Comparison of ENCODE assay signal across 27 cellular contexts in the genomic region with DNA sequence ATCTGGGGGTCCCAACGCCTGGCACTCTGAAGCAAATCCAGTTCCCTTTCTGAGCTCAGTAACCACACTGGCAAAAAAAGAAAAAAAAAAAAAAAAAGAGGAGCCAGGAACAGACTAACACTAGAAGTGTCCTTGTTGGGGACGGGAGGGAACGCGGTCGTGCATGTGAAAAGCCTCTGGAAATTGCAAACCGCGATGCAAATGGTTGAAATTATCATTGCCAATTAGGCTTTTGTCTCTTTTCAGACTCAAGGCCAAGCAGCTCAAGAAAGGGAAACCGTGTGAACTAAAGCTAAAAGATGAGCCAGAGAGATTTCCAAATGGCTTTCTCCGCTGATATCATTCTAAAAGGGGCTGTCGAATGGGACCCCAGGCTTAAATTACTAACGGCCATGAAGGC. TPM values are rescaled to one million over a fixed set of nuclear protein-coding genes. Genes with fewer than 3 reads are reported as not detected.
DNase-seq lines count a peak whose midpoint lies in the region; ATAC-seq and TF ChIP-seq lines count a peak whose summit lies in the region.
"Had no signal": no experiment of that assay in that cellular context is flagged by ENCODE, and none has a peak within 500 bp of the region (broad histone marks: within the 10 kb centered on the region; RNA-seq: fewer than 3 reads in every experiment).

No MANE protein-coding gene starts in this region.

- in situ Hi-C loops in HAP-1 (cut with MboI; ENCODE audit: low sequenced_read_pairs) = no loop called here

- H3K9me3 Mint-ChIP-seq in GM23338 = peaks cover 9% of the 10 kb centered on the region
- peaks cover 4% of the 10 kb centered on the region for H3K9me3 Mint-ChIP-seq in glutamatergic neuron (ENCODE audit: unreplicated experiment)
- no peaks in the 10 kb centered on the region for H3K9me3 Mint-ChIP-seq in neural progenitor cell
- H3K9me3 Mint-ChIP-seq: activated CD4-positive, alpha-beta memory T cell treated with anti-CD3 and anti-CD28 coated beads, Interleukin-2, amount 10 ng/mL, durations not matched to agents 7 days and 5 days; activated naive CD4-positive, alpha-beta T cell treated with anti-CD3 and anti-CD28 coated beads for 36 hours; central memory CD8-positive, alpha-beta T cell; memory B cell had no signal

- no peaks in the 10 kb centered on the region; the same call in 1 of the 2 replicates for H4K20me1 ChIP-seq in GM23338 (replicated peaks; ENCODE audit: insufficient read depth)
- no peaks in the 10 kb centered on the region for H4K20me1 ChIP-seq in MM.1S (ENCODE audit: insufficient read depth, low read length)
- peaks cover 15% of the 10 kb centered on the region for H4K20me1 ChIP-seq in neural progenitor cell (ENCODE audit: low read depth)

- H2AFZ ChIP-seq in GM23338 (peak overlapping the region; percentile 57), MM.1S (ENCODE audit: low read length) (no peak overlapping the region), neural progenitor cell (replicated peaks) (peak overlapping the region; percentile 65)

- peaks cover 17% of the 10 kb centered on the region for H3K36me3 Mint-ChIP-seq in GM23338 (ENCODE audit: low read depth)
- peaks cover 5% of the 10 kb centered on the region for H3K36me3 Mint-ChIP-seq in glutamatergic neuron (ENCODE audit: unreplicated experiment)
- peaks cover 28% of the 10 kb centered on the region for H3K36me3 Mint-ChIP-seq in neural progenitor cell
- H3K36me3 Mint-ChIP-seq: memory B cell had no signal

- H3K9me2 ChIP-seq in GM23338 (ENCODE audit: insufficient read depth) = 0 out of 2 replicates have a peak, but pooled peaks cover 3% of the 10 kb centered on the region
- no peaks in the 10 kb centered on the region for H3K9me2 ChIP-seq in MM.1S (replicated peaks; ENCODE audit: insufficient read depth, low read length)

- intact Hi-C loops in prostate gland (cut with DNase I) = no loop called here

- H3K27me3 Mint-ChIP-seq in GM23338 (ENCODE audit: insufficient read depth, low read depth, poor library complexity) (peaks cover 5% of the 10 kb centered on the region), glutamatergic neuron (ENCODE audit: unreplicated experiment) (peaks cover 10% of the 10 kb centered on the region), neural progenitor cell (ENCODE audit: insufficient read depth, low read depth) (peaks cover 18% of the 10 kb centered on the region)

- H3K4me3 ChIP-seq in GM23338 (peak overlapping the region; percentile 43), MM.1S (ENCODE audit: low read length) (no peak overlapping the region), neural progenitor cell (peak overlapping the region; percentile 37), HAP-1 (no peak overlapping the region), prostate gland (no peak overlapping the region)
- H3K4me3 ChIP-seq: right lobe of liver, thyroid gland, vagina had no signal

- H3K4me2 ChIP-seq in GM23338 = peak overlapping the region; percentile 65
- H3K4me2 ChIP-seq in MM.1S (ENCODE audit: low read depth, low read length) = peak overlapping the region; percentile 50; the same call in 1 of the 2 replicates
- H3K4me2 ChIP-seq in neural progenitor cell = peak overlapping the region; percentile 71
- H3K4me2 ChIP-seq: KMS-11 had no signal

- peak overlapping the region; percentile 66 for H3K4me3 Mint-ChIP-seq in GM23338
- H3K4me3 Mint-ChIP-seq in glutamatergic neuron (ENCODE audit: unreplicated experiment) = peak overlapping the region; percentile 76
- peak overlapping the region; percentile 74 for H3K4me3 Mint-ChIP-seq in neural progenitor cell
- H3K4me3 Mint-ChIP-seq: activated CD4-positive, alpha-beta memory T cell treated with anti-CD3 and anti-CD28 coated beads, Interleukin-2, amount 10 ng/mL, durations not matched to agents 7 days and 5 days; activated naive CD4-positive, alpha-beta T cell treated with anti-CD3 and anti-CD28 coated beads for 36 hours; central memory CD8-positive, alpha-beta T cell; memory B cell had no signal

- TF ChIP-seq POLR2A in prostate gland (IDR thresholded peaks at IDR 0.05) = no peak

- H3K27ac Mint-ChIP-seq in GM23338 = peak overlapping the region; percentile 89
- no peak overlapping the region for H3K27ac Mint-ChIP-seq in glutamatergic neuron (ENCODE audit: unreplicated experiment)
- no peak overlapping the region for H3K27ac Mint-ChIP-seq in neural progenitor cell
- H3K27ac Mint-ChIP-seq: activated CD4-positive, alpha-beta memory T cell treated with anti-CD3 and anti-CD28 coated beads, Interleukin-2, amount 10 ng/mL, durations not matched to agents 7 days and 5 days; activated naive CD4-positive, alpha-beta T cell treated with anti-CD3 and anti-CD28 coated beads for 36 hours; memory B cell had no signal

- peaks cover 60% of the 10 kb centered on the region for H3K4me1 Mint-ChIP-seq in GM23338
- peaks cover 7% of the 10 kb centered on the region for H3K4me1 Mint-ChIP-seq in glutamatergic neuron (ENCODE audit: low read depth, unreplicated experiment)
- peaks cover 52% of the 10 kb centered on the region for H3K4me1 Mint-ChIP-seq in neural progenitor cell
- H3K4me1 Mint-ChIP-seq: activated CD4-positive, alpha-beta memory T cell treated with anti-CD3 and anti-CD28 coated beads, Interleukin-2, amount 10 ng/mL, durations not matched to agents 7 days and 5 days; central memory CD8-positive, alpha-beta T cell had no signal

- H3K4me1 ChIP-seq in GM23338 (ENCODE audit: insufficient read depth) = peaks cover 45% of the 10 kb centered on the region
- H3K4me1 ChIP-seq in MM.1S (ENCODE audit: low read length) = peaks cover 11% of the 10 kb centered on the region
- H3K4me1 ChIP-seq in neural progenitor cell = peaks cover 7% of the 10 kb centered on the region
- H3K4me1 ChIP-seq in HAP-1 = no peaks in the 10 kb centered on the region
- peaks cover 5% of the 10 kb centered on the region for H3K4me1 ChIP-seq in prostate gland (replicated peaks)
- H3K4me1 ChIP-seq: BE2C had no signal

- H3K9ac ChIP-seq in MM.1S (ENCODE audit: low read length) = no peak overlapping the region
- no peak overlapping the region for H3K9ac ChIP-seq in neural progenitor cell
- H3K9ac ChIP-seq: KMS-11 had no signal

- ATAC-seq in GM23338 = peak; percentile 14
- ATAC-seq in HG02840 (IDR thresholded peaks at IDR 0.05; ENCODE audit: low FRiP score, unreplicated experiment) = no peak

- peaks cover 19% of the 10 kb centered on the region for H3F3A ChIP-seq in GM23338 (replicated peaks; ENCODE audit: low read depth)
- no peaks in the 10 kb centered on the region for H3F3A ChIP-seq in MM.1S (ENCODE audit: insufficient read depth, low read length)
- H3F3A ChIP-seq in neural progenitor cell (ENCODE audit: low read depth) = peaks cover 7% of the 10 kb centered on the region

- no peaks in the 10 kb centered on the region for H3K9me3 ChIP-seq in MM.1S (replicated peaks; ENCODE audit: insufficient read depth, low read length)
- H3K9me3 ChIP-seq in neural progenitor cell (ENCODE audit: low read depth) = no peaks in the 10 kb centered on the region
- H3K9me3 ChIP-seq in HAP-1 = no peaks in the 10 kb centered on the region
- no peaks in the 10 kb centered on the region for H3K9me3 ChIP-seq in prostate gland
- H3K9me3 ChIP-seq: BE2C, neutrophil, right lobe of liver, stomach, thyroid gland, vagina had no signal

- TF ChIP-seq CTCF in GM23338 (conservative IDR thresholded peaks at IDR 0.05; ENCODE audit: low read depth in 2 of 2) (no peak), MM.1S (IDR thresholded peaks at IDR 0.05; ENCODE audit: low read length) (no peak), glutamatergic neuron (IDR thresholded peaks at IDR 0.05; ENCODE audit: partially characterized antibody, unreplicated experiment) (no peak), neural progenitor cell (IDR thresholded peaks at IDR 0.05) (no peak), prostate gland (IDR thresholded peaks at IDR 0.05) (no peak)

- DNase-seq in GM23338 (ENCODE audit: low spot score) (peak; percentile 49), MM.1S (no peak), glutamatergic neuron (no peak), neural progenitor cell (ENCODE audit: low spot score) (no peak), HAP-1 (ENCODE audit: low spot score in 2 of 2) (no peak), prostate gland (ENCODE audit: low spot score) (no peak)
- DNase-seq: activated CD4-positive, alpha-beta memory T cell treated with anti-CD3 and anti-CD28 coated beads, Interleukin-2, amount 10 ng/mL, durations not matched to agents 7 days and 5 days; activated CD8-positive, alpha-beta memory T cell treated with anti-CD3 and anti-CD28 coated beads, Interleukin-2, amount 50 U/mL, for 4 hours; activated naive CD4-positive, alpha-beta T cell treated with anti-CD3 and anti-CD28 coated beads for 36 hours; BE2C; dermis blood vessel endothelial cell; DMS 273 treated with DMSO at 0.1 percent for 48 hours; hippocampal formation; NCI-H1417 treated with DMSO at 0.1 percent for 48 hours; NCI-H2029 treated with DMSO at 0.1 percent for 48 hours; NCI-H226; stimulated activated CD4-positive, alpha-beta T cell treated with anti-CD3 and anti-CD28 coated beads, Interleukin-2, amount 100 ng/mL, for 48 hours; stomach; thyroid gland had no signal

- H3K27me3 ChIP-seq in GM23338 (ENCODE audit: insufficient read depth) (peaks cover 17% of the 10 kb centered on the region), MM.1S (replicated peaks; ENCODE audit: insufficient read depth, low read length) (no peaks in the 10 kb centered on the region), neural progenitor cell (peaks cover 63% of the 10 kb centered on the region), HAP-1 (ENCODE audit: low read depth) (no peaks in the 10 kb centered on the region), prostate gland (replicated peaks; ENCODE audit: insufficient read depth) (no peaks in the 10 kb centered on the region)
- H3K27me3 ChIP-seq: BE2C, right lobe of liver, vagina had no signal

- WGBS in prostate gland = 72% methylated on average over 11 of the region's 11 CpGs

- H3K27ac ChIP-seq in GM23338 (ENCODE audit: low read depth) = peak overlapping the region; percentile 66
- H3K27ac ChIP-seq in MM.1S (ENCODE audit: low read length) = no peak overlapping the region
- H3K27ac ChIP-seq in neural progenitor cell = no peak overlapping the region
- H3K27ac ChIP-seq in prostate gland = no peak overlapping the region
- H3K27ac ChIP-seq: KMS-11, neutrophil, right lobe of liver, stomach, thyroid gland, vagina had no signal

- H3K79me2 ChIP-seq in GM23338 (replicated peaks; ENCODE audit: insufficient read depth) = peaks cover 34% of the 10 kb centered on the region
- H3K79me2 ChIP-seq in MM.1S (ENCODE audit: low read length) = no peaks in the 10 kb centered on the region
- H3K79me2 ChIP-seq in neural progenitor cell (ENCODE audit: low read depth) = no peaks in the 10 kb centered on the region

- no peaks in the 10 kb centered on the region for H3K36me3 ChIP-seq in GM23338 (ENCODE audit: insufficient read depth)
- no peaks in the 10 kb centered on the region for H3K36me3 ChIP-seq in MM.1S (replicated peaks; ENCODE audit: insufficient read depth, low read length)
- no peaks in the 10 kb centered on the region for H3K36me3 ChIP-seq in neural progenitor cell
- H3K36me3 ChIP-seq in HAP-1 (replicated peaks) = no peaks in the 10 kb centered on the region
- H3K36me3 ChIP-seq in prostate gland = no peaks in the 10 kb centered on the region
- H3K36me3 ChIP-seq: BE2C, neutrophil, right lobe of liver, stomach, thyroid gland, vagina had no signal

RNA-seq across cellular contexts. Expression of gene TRABD2B, which starts 13.5 kb away (rescaled TPM):
- total RNA-seq in GM23338 (2014; rRNA removed; shearing (Covaris generic)) = 0.89 and 1.6 TPM in 2 replicates
- polyA plus RNA-seq in GM23338 (2016; fragmentation: Nextera tagmentation; extraction: Ambion mirVana) = 2.0 and 2.2 TPM in 2 replicates
- total RNA-seq in glutamatergic neuron (ENCODE audit: unreplicated experiment) = 0.64 TPM
- 0.09 and 0.34 TPM in 2 replicates for total RNA-seq in neural progenitor cell (ENCODE audit: low replicate concordance)
- total RNA-seq in prostate gland = 1 to 10 TPM; 1.1 to 2.1 TPM
- total RNA-seq: activated CD4-positive, alpha-beta memory T cell treated with anti-CD3 and anti-CD28 coated beads, Interleukin-2, amount 10 ng/mL, durations not matched to agents 7 days and 5 days; activated naive CD4-positive, alpha-beta T cell treated with anti-CD3 and anti-CD28 coated beads for 36 hours; dermis blood vessel endothelial cell; endothelial cell of umbilical vein had no signal
- polyA plus RNA-seq: endothelial cell of umbilical vein had no signal

Comparison
In these comparisons a context has a peak if more than half of its experiments do, and no peak if none do; other contexts are left out.
1. H3K4me3 ChIP-seq: peak in GM23338 (single experiment) and neural progenitor cell (single experiment); none in MM.1S (single experiment), HAP-1 (single experiment) and prostate gland (0 of 2).
2. Peak in every context shown above with its lines, with median percentiles within 50 percentile points of each other: H3K4me2 ChIP-seq and H3K4me3 Mint-ChIP-seq.